ENCODE assay signal across 8 cellular contexts in the genomic region with DNA sequence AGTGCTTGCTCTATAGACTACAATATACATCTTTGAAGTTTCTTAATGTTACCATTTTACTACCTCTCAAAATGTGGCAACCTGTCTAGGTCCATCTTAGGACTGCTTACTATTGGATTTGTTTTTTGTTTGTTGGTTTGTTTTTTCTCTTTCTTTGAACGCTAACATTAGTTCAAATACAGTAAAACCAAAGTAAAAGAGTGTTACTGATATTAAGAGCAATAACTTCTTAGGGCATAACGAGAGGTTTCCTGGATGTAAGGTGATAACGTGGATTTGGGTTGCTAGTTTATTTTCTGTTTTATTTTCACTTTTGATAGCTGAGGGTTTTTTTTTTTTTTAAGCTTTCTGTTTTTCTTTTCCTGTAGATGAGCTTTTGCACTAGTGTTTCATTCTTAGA. TPM values are rescaled to one million over a fixed set of nuclear protein-coding genes. Genes with fewer than 3 reads are reported as not detected.
DNase-seq lines count a peak whose midpoint lies in the region; ATAC-seq and TF ChIP-seq lines count a peak whose summit lies in the region.

No MANE protein-coding gene starts in this region.

- H4K20me1 ChIP-seq in MM.1S (ENCODE audit: insufficient read depth, low read length) (no peaks in the 10 kb centered on the region), neural progenitor cell (ENCODE audit: low read depth) (no peaks in the 10 kb centered on the region), OCI-LY7 (ENCODE audit: insufficient read depth, low read length) (no peaks in the 10 kb centered on the region)

- H3F3A ChIP-seq in MM.1S (ENCODE audit: insufficient read depth, low read length), result no peaks in the 10 kb centered on the region; the same call in 1 of the 2 replicates
- peaks cover 17% of the 10 kb centered on the region for H3F3A ChIP-seq in neural progenitor cell (ENCODE audit: low read depth)

- H3K4me2 ChIP-seq in MM.1S (ENCODE audit: low read depth, low read length), result peak overlapping the region; percentile 32
- peak overlapping the region; percentile 74 for H3K4me2 ChIP-seq in neural progenitor cell
- no peak overlapping the region for H3K4me2 ChIP-seq in OCI-LY7 (ENCODE audit: low read length)

- H3K4me1 Mint-ChIP-seq in activated T-cell treated with anti-CD3 and anti-CD28 coated beads, Interleukin-2, amount 50 U/mL, for 4 hours (ENCODE audit: low read depth), result peaks cover 23% of the 10 kb centered on the region
- H3K4me1 Mint-ChIP-seq in neural progenitor cell, result peaks cover 43% of the 10 kb centered on the region

- H3K4me3 Mint-ChIP-seq in activated T-cell treated with anti-CD3 and anti-CD28 coated beads, Interleukin-2, amount 50 U/mL, for 4 hours, result peak overlapping the region; percentile 75
- H3K4me3 Mint-ChIP-seq in neural progenitor cell, result no peak overlapping the region

- H3K27me3 Mint-ChIP-seq in activated T-cell treated with anti-CD3 and anti-CD28 coated beads, Interleukin-2, amount 50 U/mL, for 4 hours (ENCODE audit: low read depth), result no peaks in the 10 kb centered on the region
- H3K27me3 Mint-ChIP-seq in neural progenitor cell (ENCODE audit: insufficient read depth, low read depth), result peaks cover 23% of the 10 kb centered on the region

- H3K27ac Mint-ChIP-seq in neural progenitor cell, result peak overlapping the region; percentile 48

- H3K36me3 Mint-ChIP-seq in activated T-cell treated with anti-CD3 and anti-CD28 coated beads, Interleukin-2, amount 50 U/mL, for 4 hours (ENCODE audit: insufficient read depth), result peaks cover 15% of the 10 kb centered on the region
- H3K36me3 Mint-ChIP-seq in neural progenitor cell, result peaks cover 41% of the 10 kb centered on the region

- no TSS peak for BruUV-seq in OCI-LY7 (replicated peaks; lab: Mats Ljungman, UMichigan)

- 0 out of 2 replicates have a peak, but pooled peaks cover 2% of the 10 kb centered on the region for H3K4me1 ChIP-seq in MM.1S (ENCODE audit: low read length)
- peaks cover 46% of the 10 kb centered on the region for H3K4me1 ChIP-seq in neural progenitor cell
- no peaks in the 10 kb centered on the region for H3K4me1 ChIP-seq in OCI-LY7 (ENCODE audit: insufficient read depth, low read length, poor library complexity, severe bottlenecking)

- no peaks in the 10 kb centered on the region for H3K36me3 ChIP-seq in MM.1S (replicated peaks; ENCODE audit: insufficient read depth, low read length)
- H3K36me3 ChIP-seq in neural progenitor cell, result no peaks in the 10 kb centered on the region
- peaks cover 28% of the 10 kb centered on the region for H3K36me3 ChIP-seq in OCI-LY7 (ENCODE audit: insufficient read depth, low read length)

- intact Hi-C loops in OCI-LY7 (cut with micrococcal nuclease; ENCODE audit: unreplicated experiment), result no loop called here

- H3K9me2 ChIP-seq in MM.1S (replicated peaks; ENCODE audit: insufficient read depth, low read length) (no peaks in the 10 kb centered on the region), OCI-LY7 (ENCODE audit: insufficient read depth, low read length) (no peaks in the 10 kb centered on the region)

- ATAC-seq in activated T-cell treated with anti-CD3 and anti-CD28 coated beads, Interleukin-2, amount 50 U/mL, for 4 hours, result peak in 1 of 2 donors; percentile 43
- ATAC-seq in GM21576 (IDR thresholded peaks at IDR 0.05; ENCODE audit: unreplicated experiment), result peak; percentile 76

- H2AFZ ChIP-seq in MM.1S (ENCODE audit: low read length), result peak overlapping the region; percentile 6; the same call in 1 of the 2 replicates
- H2AFZ ChIP-seq in neural progenitor cell (replicated peaks), result no peak overlapping the region
- no peak overlapping the region for H2AFZ ChIP-seq in OCI-LY7 (ENCODE audit: low read length)

- H3K4me3 ChIP-seq in MM.1S (ENCODE audit: low read length) (peak overlapping the region; percentile 38), neural progenitor cell (no peak overlapping the region), OCI-LY7 (ENCODE audit: low read depth, low read length, poor library complexity, severe bottlenecking) (no peak overlapping the region)

- H3K79me2 ChIP-seq in MM.1S (ENCODE audit: low read length) (0 out of 2 replicates have a peak, but pooled peaks cover 6% of the 10 kb centered on the region), neural progenitor cell (ENCODE audit: low read depth) (no peaks in the 10 kb centered on the region), OCI-LY7 (ENCODE audit: insufficient read depth, low read depth, low read length) (no peaks in the 10 kb centered on the region; the same call in 1 of the 2 replicates)

- H3K27me3 ChIP-seq in MM.1S (replicated peaks; ENCODE audit: insufficient read depth, low read length), result no peaks in the 10 kb centered on the region
- H3K27me3 ChIP-seq in neural progenitor cell, result no peaks in the 10 kb centered on the region

- DNase-seq in activated T-cell treated with anti-CD3 and anti-CD28 coated beads, Interleukin-2, amount 50 U/mL, for 4 hours, result no peak
- DNase-seq in activated T-cell treated with anti-CD3 and anti-CD28 coated beads, Interleukin-2, amount 50 U/mL, for 48 hours, result no peak
- DNase-seq in MM.1S, result peak; percentile 69
- no peak for DNase-seq in neural progenitor cell (ENCODE audit: low spot score)
- no peak for DNase-seq in OCI-LY7 (ENCODE audit: low spot score)
- no peak for DNase-seq in NOMO-1 (lab: John Stamatoyannopoulos, UW; ENCODE audit: unreplicated experiment in 2 of 2)
- DNase-seq in MV-4-11 (lab: John Stamatoyannopoulos, UW), result no peak

- peak overlapping the region; percentile 16; the same call in 1 of the 2 replicates for H3K9ac ChIP-seq in MM.1S (ENCODE audit: low read length)
- no peak overlapping the region for H3K9ac ChIP-seq in neural progenitor cell

- CTCF ChIA-PET in OCI-LY7 (lab: Charles Lee; ENCODE audit: unreplicated experiment), result no interaction called here

- peaks cover 3% of the 10 kb centered on the region for H3K9me3 Mint-ChIP-seq in activated T-cell treated with anti-CD3 and anti-CD28 coated beads, Interleukin-2, amount 50 U/mL, for 4 hours
- peaks cover 27% of the 10 kb centered on the region for H3K9me3 Mint-ChIP-seq in neural progenitor cell

- TF ChIP-seq CTCF in MM.1S (IDR thresholded peaks at IDR 0.05; ENCODE audit: low read length) (no peak), neural progenitor cell (IDR thresholded peaks at IDR 0.05) (no peak), OCI-LY7 (conservative IDR thresholded peaks at IDR 0.05; ENCODE audit: low read length) (no peak)

- H3K27ac ChIP-seq in MM.1S (ENCODE audit: low read length) (peak overlapping the region; percentile 11; the same call in 1 of the 2 replicates), neural progenitor cell (peak overlapping the region; percentile 72), OCI-LY7 (ENCODE audit: low read depth, low read length, poor library complexity, severe bottlenecking) (no peak overlapping the region)

- POLR2A ChIA-PET in OCI-LY7 (lab: Charles Lee), result interaction anchor here (0.6 to 1.6 kb wide), 9 partner anchors 10 to 217 kb away, joined by 3 to 8 read pairs (median 4); a partner anchor contains a TSS

- H3K9me3 ChIP-seq in MM.1S (replicated peaks; ENCODE audit: insufficient read depth, low read length) (no peaks in the 10 kb centered on the region), neural progenitor cell (ENCODE audit: low read depth) (no peaks in the 10 kb centered on the region), OCI-LY7 (ENCODE audit: low read length) (no peaks in the 10 kb centered on the region)

RNA-seq across cellular contexts. Expression of a gene that starts 43.6 kb away (rescaled TPM):
- 10 to 100 TPM in 2 of 3 donors, 1 to 10 TPM in 1; 9.6 to 17.9 (median 11.7) TPM for total RNA-seq in activated T-cell treated with anti-CD3 and anti-CD28 coated beads, Interleukin-2, amount 50 U/mL, for 4 hours
- total RNA-seq in neural progenitor cell (ENCODE audit: low replicate concordance), result 35.2 and 46.4 TPM in 2 replicates
- total RNA-seq in OCI-LY7 (2014; rRNA removed; shearing (Covaris generic)), result 9.4 and 14.5 TPM in 2 replicates
- 48.2 and 56.4 TPM in 2 replicates for total RNA-seq in OCI-LY7 (2022)
